Comparison of ENCODE assay signal across 18 cellular contexts in genomic region chr11:8086571-8086970, GRCh38. TPM values are rescaled to one million over a fixed set of nuclear protein-coding genes. Genes with fewer than 3 reads are reported as not detected.
DNase-seq lines count a peak whose midpoint lies in the region; ATAC-seq and TF ChIP-seq lines count a peak whose summit lies in the region.
"Had no signal": no experiment of that assay in that cellular context is flagged by ENCODE, and none has a peak within 500 bp of the region (broad histone marks: within the 10 kb centered on the region; RNA-seq: fewer than 3 reads in every experiment).

No MANE protein-coding gene starts in this region.

- TF ChIP-seq EP300 in neural cell (conservative IDR thresholded peaks at IDR 0.05; ENCODE audit: poor library complexity, severe bottlenecking) = no peak

- peaks cover 30% of the 10 kb centered on the region for H3K79me2 ChIP-seq in GM23338 (replicated peaks; ENCODE audit: insufficient read depth)
- peaks cover 58% of the 10 kb centered on the region for H3K79me2 ChIP-seq in neural cell (replicated peaks; ENCODE audit: insufficient read depth, low read length)

- no peak overlapping the region for H2AFZ ChIP-seq in GM23338
- H2AFZ ChIP-seq in neural cell (ENCODE audit: low read depth, low read length) = no peak overlapping the region
- H2AFZ ChIP-seq: PC-9 had no signal

- 0 out of 2 replicates have a peak, but pooled peaks cover 3% of the 10 kb centered on the region for H3F3A ChIP-seq in GM23338 (replicated peaks; ENCODE audit: low read depth)
- H3F3A ChIP-seq in neural cell (ENCODE audit: insufficient read depth, low read length, poor library complexity, severe bottlenecking) = peaks cover 3% of the 10 kb centered on the region

- no peak for TF ChIP-seq CTCF in GM23338 (conservative IDR thresholded peaks at IDR 0.05; ENCODE audit: low read depth in 2 of 2)
- TF ChIP-seq CTCF in chondrocyte (IDR thresholded peaks at IDR 0.05) = no peak
- no peak for TF ChIP-seq CTCF in neural cell (IDR thresholded peaks at IDR 0.05; ENCODE audit: poor library complexity, severe bottlenecking)

- H3K9me3 Mint-ChIP-seq in GM23338 (no peaks in the 10 kb centered on the region; the same call in 2 of the 3 replicates), chondrocyte (ENCODE audit: low read depth) (no peaks in the 10 kb centered on the region)
- H3K9me3 Mint-ChIP-seq: CD4-positive, alpha-beta T cell had no signal

- no peaks in the 10 kb centered on the region for H3K36me3 ChIP-seq in GM23338 (ENCODE audit: insufficient read depth)
- peaks cover 2% of the 10 kb centered on the region for H3K36me3 ChIP-seq in neural cell (ENCODE audit: insufficient read depth, low read length)

- H3K4me1 Mint-ChIP-seq in GM23338 (peaks cover 61% of the 10 kb centered on the region), chondrocyte (ENCODE audit: low read depth) (peaks cover 25% of the 10 kb centered on the region)

- peak overlapping the region; percentile 5 for H3K9ac ChIP-seq in neural cell (ENCODE audit: low read length)

- H3K4me3 ChIP-seq in GM23338 = no peak overlapping the region
- H3K4me3 ChIP-seq in neural cell (ENCODE audit: low read length) = peak overlapping the region; percentile 88
- H3K4me3 ChIP-seq: PC-9 had no signal

- H4K20me1 ChIP-seq in GM23338 (replicated peaks; ENCODE audit: insufficient read depth) (peaks cover 18% of the 10 kb centered on the region), neural cell (ENCODE audit: insufficient read depth) (peaks cover 4% of the 10 kb centered on the region)

- H3K4me2 ChIP-seq in GM23338 (0 out of 2 replicates have a peak overlapping the region, but pooled peaks have one; percentile 12), neural cell (ENCODE audit: low read length) (no peak overlapping the region)
- H3K4me2 ChIP-seq: PC-9 had no signal

- H3K9me2 ChIP-seq in GM23338 (ENCODE audit: insufficient read depth) = no peaks in the 10 kb centered on the region; the same call in 1 of the 2 replicates
- H3K9me2 ChIP-seq in neural cell (ENCODE audit: insufficient read depth, low read length) = no peaks in the 10 kb centered on the region

- DNase-seq in NCI-H2171 treated with DMSO at 0.1 percent for 48 hours (lab: John Stamatoyannopoulos, UW) = peak; percentile 43
- no peak for DNase-seq in NCI-H2171 (lab: John Stamatoyannopoulos, UW)
- no peak for DNase-seq in GM23338 (ENCODE audit: low spot score)
- peak; percentile 54 for DNase-seq in chondrocyte (ENCODE audit: low spot score)
- DNase-seq in DMS 273 (lab: John Stamatoyannopoulos, UW; ENCODE audit: unreplicated experiment) = no peak
- DNase-seq: 8988T; Calu3; CD4-positive, alpha-beta T cell; KG1; NCI-H2107; NCI-H524 treated with DMSO at 0.1 percent for 48 hours; PC-9 had no signal

- ATAC-seq in GM23338 = no peak
- no peak for ATAC-seq in GM18867 (IDR thresholded peaks at IDR 0.05; ENCODE audit: unreplicated experiment)
- ATAC-seq in GM18873 (IDR thresholded peaks at IDR 0.05; ENCODE audit: low FRiP score, unreplicated experiment) = no peak

- H3K36me3 Mint-ChIP-seq in GM23338 (ENCODE audit: low read depth) (no peaks in the 10 kb centered on the region), chondrocyte (ENCODE audit: low read depth) (no peaks in the 10 kb centered on the region)

- H3K4me1 ChIP-seq in GM23338 (ENCODE audit: insufficient read depth) = peaks cover 51% of the 10 kb centered on the region

- no peak overlapping the region for H3K4me3 Mint-ChIP-seq in GM23338
- no peak overlapping the region for H3K4me3 Mint-ChIP-seq in chondrocyte (ENCODE audit: unreplicated experiment)
- H3K4me3 Mint-ChIP-seq: B cell; CD4-positive, alpha-beta T cell had no signal

- TF ChIP-seq RAD21 in neural cell (conservative IDR thresholded peaks at IDR 0.05) = no peak

- peaks cover 6% of the 10 kb centered on the region; the same call in 1 of the 2 replicates for H3K27me3 ChIP-seq in GM23338 (ENCODE audit: insufficient read depth)
- H3K27me3 ChIP-seq in neural cell (ENCODE audit: insufficient read depth, low read depth, low read length) = no peaks in the 10 kb centered on the region

- no peak overlapping the region for H3K27ac ChIP-seq in GM23338 (ENCODE audit: low read depth)
- H3K27ac ChIP-seq in neural cell (ENCODE audit: low read length) = peak overlapping the region; percentile 15
- H3K27ac ChIP-seq: PC-9, RWPE1 had no signal

- H3K27me3 Mint-ChIP-seq in GM23338 (ENCODE audit: insufficient read depth, low read depth, poor library complexity) = peaks cover 20% of the 10 kb centered on the region
- no peaks in the 10 kb centered on the region for H3K27me3 Mint-ChIP-seq in chondrocyte (ENCODE audit: low read depth)

- no peaks in the 10 kb centered on the region for H3K9me3 ChIP-seq in neural cell (ENCODE audit: low read length)

- H3K27ac Mint-ChIP-seq in GM23338 = no peak overlapping the region
- no peak overlapping the region for H3K27ac Mint-ChIP-seq in chondrocyte (ENCODE audit: unreplicated experiment)
- H3K27ac Mint-ChIP-seq: B cell; CD4-positive, alpha-beta T cell had no signal

TF ChIP-seq in GM23338, 12 proteins besides CTCF, POLR2A, EP300 and RAD21 (continues in another document):
- TF ChIP-seq NANOG (IDR thresholded peaks at IDR 0.05; ENCODE audit: borderline replicate concordance) (no peak), STAT1 (IDR thresholded peaks at IDR 0.05; ENCODE audit: unreplicated experiment) (no peak)

TF ChIP-seq in neural cell, 6 proteins besides CTCF, POLR2A, EP300 and RAD21:
- TF ChIP-seq SMC3 (conservative IDR thresholded peaks at IDR 0.05; ENCODE audit: poor library complexity) (no peak), TAF1 (IDR thresholded peaks at IDR 0.05; ENCODE audit: low read depth) (no peak), MXI1 (conservative IDR thresholded peaks at IDR 0.05; ENCODE audit: poor library complexity, severe bottlenecking) (no peak), EZH2 (IDR thresholded peaks at IDR 0.05; ENCODE audit: borderline replicate concordance, insufficient read depth, low read length, poor library complexity, severe bottlenecking) (no peak), POLR2AphosphoS5 (IDR thresholded peaks at IDR 0.05) (no peak)
- TF ChIP-seq, protein P1, sequence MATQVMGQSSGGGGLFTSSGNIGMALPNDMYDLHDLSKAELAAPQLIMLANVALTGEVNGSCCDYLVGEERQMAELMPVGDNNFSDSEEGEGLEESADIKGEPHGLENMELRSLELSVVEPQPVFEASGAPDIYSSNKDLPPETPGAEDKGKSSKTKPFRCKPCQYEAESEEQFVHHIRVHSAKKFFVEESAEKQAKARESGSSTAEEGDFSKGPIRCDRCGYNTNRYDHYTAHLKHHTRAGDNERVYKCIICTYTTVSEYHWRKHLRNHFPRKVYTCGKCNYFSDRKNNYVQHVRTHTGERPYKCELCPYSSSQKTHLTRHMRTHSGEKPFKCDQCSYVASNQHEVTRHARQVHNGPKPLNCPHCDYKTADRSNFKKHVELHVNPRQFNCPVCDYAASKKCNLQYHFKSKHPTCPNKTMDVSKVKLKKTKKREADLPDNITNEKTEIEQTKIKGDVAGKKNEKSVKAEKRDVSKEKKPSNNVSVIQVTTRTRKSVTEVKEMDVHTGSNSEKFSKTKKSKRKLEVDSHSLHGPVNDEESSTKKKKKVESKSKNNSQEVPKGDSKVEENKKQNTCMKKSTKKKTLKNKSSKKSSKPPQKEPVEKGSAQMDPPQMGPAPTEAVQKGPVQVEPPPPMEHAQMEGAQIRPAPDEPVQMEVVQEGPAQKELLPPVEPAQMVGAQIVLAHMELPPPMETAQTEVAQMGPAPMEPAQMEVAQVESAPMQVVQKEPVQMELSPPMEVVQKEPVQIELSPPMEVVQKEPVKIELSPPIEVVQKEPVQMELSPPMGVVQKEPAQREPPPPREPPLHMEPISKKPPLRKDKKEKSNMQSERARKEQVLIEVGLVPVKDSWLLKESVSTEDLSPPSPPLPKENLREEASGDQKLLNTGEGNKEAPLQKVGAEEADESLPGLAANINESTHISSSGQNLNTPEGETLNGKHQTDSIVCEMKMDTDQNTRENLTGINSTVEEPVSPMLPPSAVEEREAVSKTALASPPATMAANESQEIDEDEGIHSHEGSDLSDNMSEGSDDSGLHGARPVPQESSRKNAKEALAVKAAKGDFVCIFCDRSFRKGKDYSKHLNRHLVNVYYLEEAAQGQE (IDR thresholded peaks at IDR 0.05; ENCODE audit: borderline replicate concordance) = no peak

RNA-seq across cellular contexts. Expression of gene TUB, which starts 5.6 kb away (rescaled TPM):
- 23.7 and 30.4 TPM in 2 replicates for total RNA-seq in GM23338 (2014; rRNA removed; shearing (Covaris generic))
- polyA plus RNA-seq in GM23338 (2016; fragmentation: Nextera tagmentation; extraction: Ambion mirVana) = 5.0 and 5.5 TPM in 2 replicates
- 14.1 to 17.2 TPM (median 14.3 TPM) in 3 replicates for total RNA-seq in chondrocyte
- 125 and 130 TPM in 2 replicates for polyA plus RNA-seq in neural cell
- 180 and 187 TPM in 2 replicates for polyA minus RNA-seq in neural cell
- total RNA-seq: HT-29, PC-9 had no signal

Comparison
In these comparisons a context has a peak if more than half of its experiments do, and no peak if none do; other contexts are left out.
1. DNase-seq: peak in NCI-H2171 treated with DMSO at 0.1 percent for 48 hours (single experiment) and chondrocyte (single experiment); none in NCI-H2171 (single experiment), GM23338 (single experiment) and DMS 273 (single experiment).